ENCODE assay signal across 1 cellular context in the genomic region with DNA sequence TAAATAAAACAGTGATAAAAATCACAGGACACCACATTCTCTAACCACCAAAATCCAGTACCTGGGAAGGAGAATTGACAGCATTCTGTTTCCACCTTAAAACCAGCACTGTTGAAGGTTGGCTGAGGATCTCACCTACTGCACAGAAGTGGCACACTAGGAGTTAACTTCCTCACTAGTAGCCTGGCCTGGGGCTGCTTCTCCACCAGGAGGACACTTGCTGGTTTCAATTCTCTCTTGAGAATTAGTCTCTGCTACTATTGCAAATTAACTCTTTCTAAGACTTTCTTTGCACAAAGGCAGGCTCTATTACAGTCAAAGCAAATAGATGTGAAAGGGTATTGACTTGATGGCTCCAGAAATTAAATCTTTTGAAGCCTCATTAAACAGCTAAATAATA.
A peak's percentile ranks its signal among the peaks of the same experiment; 100 is the strongest.
TF ChIP-seq lines count a peak whose summit lies in the region.

No MANE protein-coding gene starts in this region.

TF ChIP-seq in H1, 55 proteins besides CTCF, POLR2A, EP300 and RAD21 (continued from another document):
- TF ChIP-seq CTBP2 (IDR thresholded peaks at IDR 0.05; ENCODE audit: borderline replicate concordance, insufficient read depth, insufficient read length, low read length) (no peak), POU5F1 (IDR thresholded peaks at IDR 0.05; ENCODE audit: low read depth, low read length) (no peak), CBX5 (IDR thresholded peaks at IDR 0.05; ENCODE audit: low read depth, low read length) (no peak), SP1 (IDR thresholded peaks at IDR 0.05; ENCODE audit: low read depth, low read length) (peak; percentile 23; the same call in 1 of the 2 replicates)
